Comparison of ENCODE assay signal across 24 cellular contexts in the genomic region with DNA sequence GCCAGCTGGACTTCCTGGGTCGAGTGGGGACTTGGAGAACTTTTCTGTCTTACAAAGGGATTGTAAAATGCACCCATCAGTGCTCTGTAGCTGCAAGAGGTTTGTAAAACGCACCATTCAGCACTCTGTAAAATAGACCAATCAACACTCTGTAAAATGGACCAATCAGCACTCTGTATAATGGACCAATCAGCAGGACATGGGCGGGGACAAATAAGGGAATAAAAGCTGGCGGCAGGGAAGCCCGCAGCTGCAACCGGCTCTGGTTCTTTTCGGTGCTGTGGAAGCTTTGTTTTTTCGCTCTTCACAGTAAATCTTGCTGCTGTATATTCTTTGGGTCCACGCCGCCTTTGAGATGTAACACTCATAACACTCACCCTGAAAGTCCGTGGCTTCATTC.
"Had no signal": no experiment of that assay in that cellular context is flagged by ENCODE, and none has a peak within 500 bp of the region (broad histone marks: within the 10 kb centered on the region; RNA-seq: fewer than 3 reads in every experiment).

No MANE protein-coding gene starts in this region.

- H3K4me1 ChIP-seq: colonic mucosa, gastrocnemius medialis, left lung, lower lobe of right lung had no signal

- H3K36me3 Mint-ChIP-seq: mesothelial cell of epicardium, naive B cell had no signal

- H3K4me3 ChIP-seq: colonic mucosa, dorsolateral prefrontal cortex, esophagus squamous epithelium, gastrocnemius medialis, heart right ventricle, left lung, lower lobe of right lung, mucosa of descending colon had no signal

- DNase-seq: colonic mucosa; dermis blood vessel endothelial cell; dorsolateral prefrontal cortex; effector CD4-positive, alpha-beta T cell; effector memory CD4-positive, alpha-beta T cell; erythroblast; esophagus squamous epithelium; foreskin fibroblast; foreskin melanocyte; gastrocnemius medialis; glutamatergic neuron; head of caudate nucleus; heart right ventricle; hippocampal formation; left cardiac atrium; left lung; left ventricle myocardium superior; lower lobe of right lung; mesenchymal stem cell; mucosa of descending colon; naive B cell had no signal

- H3K9me3 ChIP-seq: colonic mucosa, esophagus squamous epithelium, gastrocnemius medialis, heart right ventricle, lower lobe of right lung had no signal

- H3K27me3 Mint-ChIP-seq: naive B cell had no signal

- H3K9me3 Mint-ChIP-seq: mesothelial cell of epicardium had no signal

- H3K27ac ChIP-seq: colonic mucosa, dorsolateral prefrontal cortex, epithelial cell of prostate, esophagus squamous epithelium, gastrocnemius medialis, heart right ventricle, left lung, lower lobe of right lung had no signal

- H3K27me3 ChIP-seq: colonic mucosa, esophagus squamous epithelium, gastrocnemius medialis, heart right ventricle, left lung had no signal

- H3K4me1 Mint-ChIP-seq: naive B cell had no signal

- ATAC-seq: esophagus mucosa, gastrocnemius medialis, heart right ventricle, left cardiac atrium, left lung, left ventricle myocardium superior, lower lobe of right lung, mucosa of descending colon had no signal

- H3K4me3 Mint-ChIP-seq: mesothelial cell of epicardium, naive B cell had no signal

- H3K36me3 ChIP-seq: colonic mucosa, esophagus squamous epithelium, gastrocnemius medialis, heart right ventricle, left lung, lower lobe of right lung had no signal

- H3K27ac Mint-ChIP-seq: mesothelial cell of epicardium, naive B cell had no signal
